In the genomic region with DNA sequence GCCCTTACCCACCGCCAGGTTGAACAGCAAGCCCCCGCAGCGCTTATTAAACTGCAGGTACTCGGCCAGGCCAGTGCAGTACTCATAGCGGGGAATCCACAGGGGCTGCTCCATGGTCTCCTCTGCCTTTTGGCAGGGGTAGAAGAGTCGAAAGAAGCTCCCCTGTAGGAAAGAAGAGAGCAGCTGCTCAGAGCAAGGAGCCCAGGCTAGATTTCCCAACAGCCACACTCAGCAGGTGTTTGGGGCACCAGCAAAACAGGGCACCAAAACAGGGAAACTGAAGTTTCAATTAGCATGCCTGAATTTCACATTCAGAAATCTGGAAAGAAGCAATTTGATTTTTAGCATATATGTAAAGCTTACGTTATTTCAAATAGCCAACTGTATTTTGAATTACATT, we compare ENCODE assay signal across 17 cellular contexts. TPM values are rescaled to one million over a fixed set of nuclear protein-coding genes. Genes with fewer than 3 reads are reported as not detected.
DNase-seq lines count a peak whose midpoint lies in the region; ATAC-seq and TF ChIP-seq lines count a peak whose summit lies in the region.
"Had no signal": no experiment of that assay in that cellular context is flagged by ENCODE, and none has a peak within 500 bp of the region (broad histone marks: within the 10 kb centered on the region; RNA-seq: fewer than 3 reads in every experiment).

No MANE protein-coding gene starts in this region.

- DNase-seq in activated CD4-positive, alpha-beta T cell treated with anti-CD3 and anti-CD28 coated beads, Interleukin-2, amount 10 ng/mL, durations not matched to agents 24 days and 14 days, result no peak
- no peak for DNase-seq in activated CD4-positive, alpha-beta T cell treated with anti-CD3 and anti-CD28 coated beads for 1 hour
- peak; percentile 21 for DNase-seq in GF-D8 (lab: John Stamatoyannopoulos, UW)
- DNase-seq in activated naive CD8-positive, alpha-beta T cell treated with anti-CD3 and anti-CD28 coated beads, Interleukin-2, amount 10 ng/mL, durations not matched to agents 7 days and 5 days, result no peak
- no peak for DNase-seq in progenitor cell of endocrine pancreas (ENCODE audit: low spot score, unreplicated experiment)
- DNase-seq in NCI-H1092 (lab: John Stamatoyannopoulos, UW), result no peak
- DNase-seq in Caco-2, result no peak
- DNase-seq: activated B cell treated with CpG ODN at 0.5 μM for 24 hours; foreskin melanocyte; GOT3; NCI-H1105 treated with DMSO at 0.1 percent for 48 hours; NK-92 treated with Interleukin-12 subunit alpha and Interleukin-12 subunit beta, amount 100 ng/mL, for 24 hours; stimulated activated CD4-positive, alpha-beta T cell treated with anti-CD3 and anti-CD28 coated beads, Interleukin-12 subunit alpha, Interleukin-12 subunit beta, amount 100 ng/mL, for 4 hours; SW 1271 had no signal

- POLR2A ChIA-PET in activated naive CD8-positive, alpha-beta T cell treated with anti-CD3 and anti-CD28 coated beads, Interleukin-2, amount 10 ng/mL, durations not matched to agents 7 days and 5 days (lab: Charles Lee), result interaction anchor here (0.6 to 4.9 kb wide), 6 partner anchors 8 to 1090 kb away, joined by 4 to 33 read pairs (median 16); a partner anchor contains a TSS
- POLR2A ChIA-PET in Caco-2 (lab: Charles Lee), result no interaction called here

- no peaks in the 10 kb centered on the region for H3K27me3 ChIP-seq in Caco-2 (replicated peaks; ENCODE audit: control insufficient read depth, insufficient read depth, low read length)

- no peaks in the 10 kb centered on the region for H3K36me3 ChIP-seq in Caco-2 (ENCODE audit: control insufficient read depth, insufficient read depth, low read length)

- peaks cover 18% of the 10 kb centered on the region for H3K36me3 Mint-ChIP-seq in activated CD4-positive, alpha-beta T cell treated with anti-CD3 and anti-CD28 coated beads, Interleukin-2, amount 10 ng/mL, durations not matched to agents 24 days and 14 days (ENCODE audit: low read depth)
- H3K36me3 Mint-ChIP-seq in activated naive CD8-positive, alpha-beta T cell treated with anti-CD3 and anti-CD28 coated beads, Interleukin-2, amount 10 ng/mL, durations not matched to agents 7 days and 5 days, result peaks cover 16% of the 10 kb centered on the region
- H3K36me3 Mint-ChIP-seq in progenitor cell of endocrine pancreas (ENCODE audit: insufficient read depth) (peaks cover 14% of the 10 kb centered on the region), Caco-2 (ENCODE audit: insufficient read depth, unreplicated experiment) (peaks cover 9% of the 10 kb centered on the region)

- H3K9me3 Mint-ChIP-seq in activated CD4-positive, alpha-beta T cell treated with anti-CD3 and anti-CD28 coated beads, Interleukin-2, amount 10 ng/mL, durations not matched to agents 24 days and 14 days, result no peaks in the 10 kb centered on the region
- no peaks in the 10 kb centered on the region for H3K9me3 Mint-ChIP-seq in activated naive CD8-positive, alpha-beta T cell treated with anti-CD3 and anti-CD28 coated beads, Interleukin-2, amount 10 ng/mL, durations not matched to agents 7 days and 5 days
- no peaks in the 10 kb centered on the region for H3K9me3 Mint-ChIP-seq in progenitor cell of endocrine pancreas (ENCODE audit: low read depth)
- no peaks in the 10 kb centered on the region for H3K9me3 Mint-ChIP-seq in Caco-2 (ENCODE audit: unreplicated experiment)
- H3K9me3 Mint-ChIP-seq: activated B cell treated with CpG ODN at 0.5 μM for 24 hours had no signal

- CTCF ChIA-PET in Caco-2 (lab: Charles Lee), result no interaction called here

- H3K4me3 Mint-ChIP-seq in activated CD4-positive, alpha-beta T cell treated with anti-CD3 and anti-CD28 coated beads, Interleukin-2, amount 10 ng/mL, durations not matched to agents 24 days and 14 days, result peak overlapping the region; percentile 78
- H3K4me3 Mint-ChIP-seq in activated naive CD8-positive, alpha-beta T cell treated with anti-CD3 and anti-CD28 coated beads, Interleukin-2, amount 10 ng/mL, durations not matched to agents 7 days and 5 days, result peak overlapping the region; percentile 86
- H3K4me3 Mint-ChIP-seq in progenitor cell of endocrine pancreas (ENCODE audit: low read depth) (no peak overlapping the region), Caco-2 (ENCODE audit: unreplicated experiment) (no peak overlapping the region)
- H3K4me3 Mint-ChIP-seq: activated B cell treated with CpG ODN at 0.5 μM for 24 hours had no signal

- intact Hi-C loops in activated CD4-positive, alpha-beta T cell treated with anti-CD3 and anti-CD28 coated beads, Interleukin-2, amount 10 ng/mL, durations not matched to agents 24 days and 14 days (cut with micrococcal nuclease), result no loop called here
- intact Hi-C loops in Caco-2 (cut with micrococcal nuclease; ENCODE audit: unreplicated experiment), result no loop called here

- no peak overlapping the region for H3K4me3 ChIP-seq in Caco-2 (ENCODE audit: low read depth, low read length)
- H3K4me3 ChIP-seq: coronary artery had no signal

- no peaks in the 10 kb centered on the region for H3K9me3 ChIP-seq in Caco-2

- BruUV-seq in Caco-2 (replicated peaks; lab: Mats Ljungman, UMichigan), result no TSS peak

- peaks cover 41% of the 10 kb centered on the region for H3K4me1 Mint-ChIP-seq in activated CD4-positive, alpha-beta T cell treated with anti-CD3 and anti-CD28 coated beads, Interleukin-2, amount 10 ng/mL, durations not matched to agents 24 days and 14 days
- H3K4me1 Mint-ChIP-seq in activated naive CD8-positive, alpha-beta T cell treated with anti-CD3 and anti-CD28 coated beads, Interleukin-2, amount 10 ng/mL, durations not matched to agents 7 days and 5 days, result peaks cover 43% of the 10 kb centered on the region
- no peaks in the 10 kb centered on the region for H3K4me1 Mint-ChIP-seq in progenitor cell of endocrine pancreas (ENCODE audit: low read depth)
- H3K4me1 Mint-ChIP-seq in Caco-2 (ENCODE audit: low read depth, unreplicated experiment), result peaks cover 6% of the 10 kb centered on the region

- ATAC-seq in activated naive CD8-positive, alpha-beta T cell treated with anti-CD3 and anti-CD28 coated beads, Interleukin-2, amount 10 ng/mL, durations not matched to agents 7 days and 5 days (ENCODE audit: low read depth), result no peak
- no peak for ATAC-seq in GM21447 (IDR thresholded peaks at IDR 0.05; ENCODE audit: unreplicated experiment)

- no peak overlapping the region for H3K27ac Mint-ChIP-seq in activated CD4-positive, alpha-beta T cell treated with anti-CD3 and anti-CD28 coated beads, Interleukin-2, amount 10 ng/mL, durations not matched to agents 24 days and 14 days
- H3K27ac Mint-ChIP-seq in activated naive CD8-positive, alpha-beta T cell treated with anti-CD3 and anti-CD28 coated beads, Interleukin-2, amount 10 ng/mL, durations not matched to agents 7 days and 5 days, result peak overlapping the region; percentile 94
- peak overlapping the region; percentile 56 for H3K27ac Mint-ChIP-seq in progenitor cell of endocrine pancreas
- H3K27ac Mint-ChIP-seq in Caco-2 (ENCODE audit: unreplicated experiment), result no peak overlapping the region
- H3K27ac Mint-ChIP-seq: activated B cell treated with CpG ODN at 0.5 μM for 24 hours had no signal

- no peaks in the 10 kb centered on the region for H3K27me3 Mint-ChIP-seq in activated CD4-positive, alpha-beta T cell treated with anti-CD3 and anti-CD28 coated beads, Interleukin-2, amount 10 ng/mL, durations not matched to agents 24 days and 14 days
- H3K27me3 Mint-ChIP-seq in activated naive CD8-positive, alpha-beta T cell treated with anti-CD3 and anti-CD28 coated beads, Interleukin-2, amount 10 ng/mL, durations not matched to agents 7 days and 5 days, result no peaks in the 10 kb centered on the region
- H3K27me3 Mint-ChIP-seq in progenitor cell of endocrine pancreas (no peaks in the 10 kb centered on the region), Caco-2 (ENCODE audit: insufficient read depth, unreplicated experiment) (no peaks in the 10 kb centered on the region)
- H3K27me3 Mint-ChIP-seq: activated B cell treated with CpG ODN at 0.5 μM for 24 hours had no signal

- TF ChIP-seq CTCF in progenitor cell of endocrine pancreas (IDR thresholded peaks at IDR 0.05; ENCODE audit: unreplicated experiment) (no peak), Caco-2 (IDR thresholded peaks at IDR 0.05; ENCODE audit: insufficient read depth in 1 of 2, low read depth in 1 of 2, low read length in 1 of 2, severe bottlenecking in 1 of 2, unreplicated experiment in 1 of 2) (no peak)

- H3K4me1 ChIP-seq in Caco-2, result peaks cover 9% of the 10 kb centered on the region; the same call in 1 of the 2 replicates

RNA-seq across cellular contexts. Expression of a gene that starts 8.4 kb away (rescaled TPM):
- 6.8 and 7.6 TPM in 2 replicates for total RNA-seq in activated CD4-positive, alpha-beta T cell treated with anti-CD3 and anti-CD28 coated beads, Interleukin-2, amount 10 ng/mL, durations not matched to agents 24 days and 14 days
- total RNA-seq in activated naive CD8-positive, alpha-beta T cell treated with anti-CD3 and anti-CD28 coated beads, Interleukin-2, amount 10 ng/mL, durations not matched to agents 7 days and 5 days, result 10 to 100 TPM; 13.5 to 15.4 TPM
- total RNA-seq in progenitor cell of endocrine pancreas (12.8 and 14.5 TPM in 2 replicates), Caco-2 (2022) (8.0 and 11.1 TPM in 2 replicates)

RNA-seq across cellular contexts. Expression of a gene that starts 32.1 kb away (rescaled TPM):
- total RNA-seq in activated CD4-positive, alpha-beta T cell treated with anti-CD3 and anti-CD28 coated beads, Interleukin-2, amount 10 ng/mL, durations not matched to agents 24 days and 14 days, result not detected in 2 replicates
- not detected for total RNA-seq in activated naive CD8-positive, alpha-beta T cell treated with anti-CD3 and anti-CD28 coated beads, Interleukin-2, amount 10 ng/mL, durations not matched to agents 7 days and 5 days
- total RNA-seq in progenitor cell of endocrine pancreas (3.6 and 4.1 TPM in 2 replicates), Caco-2 (2022) (0.09 and 0.34 TPM in 2 replicates)
- total RNA-seq: activated B cell treated with CpG ODN at 0.5 μM for 24 hours, left lobe of liver had no signal

RNA-seq across cellular contexts. Expression of a gene that starts 56.5 kb away (rescaled TPM):
- total RNA-seq in activated CD4-positive, alpha-beta T cell treated with anti-CD3 and anti-CD28 coated beads, Interleukin-2, amount 10 ng/mL, durations not matched to agents 24 days and 14 days, result not detected in 2 replicates
- not detected for total RNA-seq in activated naive CD8-positive, alpha-beta T cell treated with anti-CD3 and anti-CD28 coated beads, Interleukin-2, amount 10 ng/mL, durations not matched to agents 7 days and 5 days
- total RNA-seq in progenitor cell of endocrine pancreas (0.13 and 0.17 TPM in 2 replicates), Caco-2 (2022) (1.1 and 3.0 TPM in 2 replicates)
- total RNA-seq: activated B cell treated with CpG ODN at 0.5 μM for 24 hours had no signal

Comparison
In these comparisons a context has a peak if more than half of its experiments do, and no peak if none do; other contexts are left out.
1. H3K27ac Mint-ChIP-seq: peak in activated naive CD8-positive, alpha-beta T cell treated with anti-CD3 and anti-CD28 coated beads, Interleukin-2, amount 10 ng/mL, durations not matched to agents 7 days and 5 days (single experiment) and progenitor cell of endocrine pancreas (single experiment); none in activated CD4-positive, alpha-beta T cell treated with anti-CD3 and anti-CD28 coated beads, Interleukin-2, amount 10 ng/mL, durations not matched to agents 24 days and 14 days (single experiment) and Caco-2 (single experiment).
2. H3K4me3 Mint-ChIP-seq: peak in activated CD4-positive, alpha-beta T cell treated with anti-CD3 and anti-CD28 coated beads, Interleukin-2, amount 10 ng/mL, durations not matched to agents 24 days and 14 days (single experiment) and activated naive CD8-positive, alpha-beta T cell treated with anti-CD3 and anti-CD28 coated beads, Interleukin-2, amount 10 ng/mL, durations not matched to agents 7 days and 5 days (single experiment); none in progenitor cell of endocrine pancreas (single experiment) and Caco-2 (single experiment).